In genomic region chr19:54204767-54205468, GRCh38 we compare ENCODE assay signal across 15 cellular contexts. TPM values are rescaled to one million over a fixed set of nuclear protein-coding genes. Genes with fewer than 3 reads are reported as not detected.
A peak's percentile ranks its signal among the peaks of the same experiment; 100 is the strongest.
DNase-seq lines count a peak whose midpoint lies in the region; ATAC-seq lines count a peak whose summit lies in the region.
"Had no signal": no experiment of that assay in that cellular context is flagged by ENCODE, and none has a peak within 500 bp of the region (broad histone marks: within the 10 kb centered on the region; RNA-seq: fewer than 3 reads in every experiment).

No MANE protein-coding gene starts in this region.

- H3K27me3 ChIP-seq in CD4-positive, alpha-beta memory T cell (ENCODE audit: insufficient read depth, low read length): no peaks in the 10 kb centered on the region
- H3K27me3 ChIP-seq in adipocyte (replicated peaks; ENCODE audit: control insufficient read depth, insufficient read depth, low read length): no peaks in the 10 kb centered on the region
- H3K27me3 ChIP-seq in naive thymus-derived CD4-positive, alpha-beta T cell (ENCODE audit: control insufficient read depth in 2 of 2, insufficient read depth in 2 of 2, low read length in 2 of 2): no peaks in the 10 kb centered on the region
- H3K27me3 ChIP-seq: uterus had no signal

- H3K27ac Mint-ChIP-seq in CD4-positive, alpha-beta memory T cell: peak overlapping the region in 6 of 7 donors; percentile 12 to 99 (median 79)
- peak overlapping the region in 2 of 9 donors; percentile 27 to 62 for H3K27ac Mint-ChIP-seq in naive thymus-derived CD4-positive, alpha-beta T cell

- CTCF ChIA-PET in CD4-positive, alpha-beta memory T cell (lab: Charles Lee; ENCODE audit: partially characterized antibody): interaction anchor here (1.7 to 10.4 kb wide), 3 partner anchors 15 to 61 kb away, joined by 3 to 56 read pairs (median 6); partner anchors contain the start of genes MBOAT7 and TSEN34
- CTCF ChIA-PET in naive thymus-derived CD4-positive, alpha-beta T cell (lab: Charles Lee): no interaction called here

- H3K9ac ChIP-seq in adipocyte (ENCODE audit: low read length): peak overlapping the region; percentile 90

- H3K9me3 ChIP-seq in CD4-positive, alpha-beta memory T cell (ENCODE audit: control insufficient read depth in 1 of 2, low read length in 2 of 2): no peaks in the 10 kb centered on the region
- H3K9me3 ChIP-seq in adipocyte (ENCODE audit: control insufficient read depth, low read length): no peaks in the 10 kb centered on the region
- H3K9me3 ChIP-seq in naive thymus-derived CD4-positive, alpha-beta T cell (ENCODE audit: control insufficient read depth in 2 of 3, low read length in 3 of 3): no peaks in the 10 kb centered on the region
- H3K9me3 ChIP-seq: uterus had no signal

- POLR2A ChIA-PET in CD4-positive, alpha-beta memory T cell (lab: Charles Lee; ENCODE audit: partially characterized antibody): interaction anchor here (0.6 to 9.8 kb wide), 3 partner anchors 10 to 67 kb away, joined by 3 to 256 read pairs (median 3); partner anchors contain the start of genes CNOT3, MBOAT7 and TSEN34
- POLR2A ChIA-PET in naive thymus-derived CD4-positive, alpha-beta T cell (lab: Charles Lee): interaction anchor here (0.9 to 1.7 kb wide), 4 partner anchors 9 to 90 kb away, joined by 3 to 8 read pairs (median 6); partner anchors contain the start of genes MBOAT7, PRPF31, TFPT and TSEN34

- H3K9me3 Mint-ChIP-seq in CD4-positive, alpha-beta memory T cell: peaks cover 0 to 4% (median 0%) of the 10 kb centered on the region in 8 donors
- H3K9me3 Mint-ChIP-seq in naive thymus-derived CD4-positive, alpha-beta T cell: no peaks in the 10 kb centered on the region

- peaks cover 52 to 97% (median 72%) of the 10 kb centered on the region in 4 donors for H3K4me1 Mint-ChIP-seq in CD4-positive, alpha-beta memory T cell
- peaks cover 41 to 97% (median 86%) of the 10 kb centered on the region in 7 donors for H3K4me1 Mint-ChIP-seq in naive thymus-derived CD4-positive, alpha-beta T cell

- no peak for ATAC-seq in naive thymus-derived CD4-positive, alpha-beta T cell
- no peak for ATAC-seq in left lobe of liver
- ATAC-seq in GM18502 (IDR thresholded peaks at IDR 0.05; ENCODE audit: poor library complexity, unreplicated experiment): no peak

- peaks cover 60 to 74% of the 10 kb centered on the region in 2 donors for H3K36me3 Mint-ChIP-seq in CD4-positive, alpha-beta memory T cell
- H3K36me3 Mint-ChIP-seq in naive thymus-derived CD4-positive, alpha-beta T cell: peaks cover 4 to 53% (median 27%) of the 10 kb centered on the region in 5 donors

- DNase-seq in CD4-positive, alpha-beta memory T cell: no peak
- DNase-seq in HT-29 (ENCODE audit: low spot score): peak; percentile 5
- DNase-seq in adipocyte (ENCODE audit: low read depth): no peak
- DNase-seq in naive thymus-derived CD4-positive, alpha-beta T cell: no peak
- DNase-seq in NCI-H510A treated with DMSO at 0.1 percent for 48 hours (lab: John Stamatoyannopoulos, UW): no peak
- DNase-seq in central memory CD4-positive, alpha-beta T cell: no peak
- DNase-seq in left lobe of liver (ENCODE audit: low spot score): no peak
- DNase-seq: activated CD8-positive, alpha-beta memory T cell treated with anti-CD3 and anti-CD28 coated beads for 24 hours; cortex of kidney; hippocampal formation; NCI-H1930; SHP77; uterus had no signal

- H3K27ac ChIP-seq in CD4-positive, alpha-beta memory T cell (ENCODE audit: low read depth, low read length): no peak overlapping the region
- H3K27ac ChIP-seq in naive thymus-derived CD4-positive, alpha-beta T cell (ENCODE audit: low read depth, low read length): no peak overlapping the region
- H3K27ac ChIP-seq: uterus had no signal

- H3K4me3 ChIP-seq in CD4-positive, alpha-beta memory T cell (ENCODE audit: low read length in 2 of 2): no peak overlapping the region
- peak overlapping the region; percentile 95 for H3K4me3 ChIP-seq in adipocyte (ENCODE audit: low read length)
- H3K4me3 ChIP-seq in naive thymus-derived CD4-positive, alpha-beta T cell (ENCODE audit: low read length): no peak overlapping the region
- H3K4me3 ChIP-seq: uterus had no signal

- intact Hi-C loops in CD4-positive, alpha-beta memory T cell (cut with micrococcal nuclease): loop anchor here (2.0 to 5.0 kb wide), 3 partner anchors 16 to 773 kb away; partner anchors contain the start of genes LENG8, MBOAT7 and ZNF761
- intact Hi-C loops in naive thymus-derived CD4-positive, alpha-beta T cell (cut with micrococcal nuclease): no loop called here

- peak overlapping the region in 5 of 8 donors; percentile 26 to 66 (median 48) for H3K4me3 Mint-ChIP-seq in CD4-positive, alpha-beta memory T cell
- H3K4me3 Mint-ChIP-seq in naive thymus-derived CD4-positive, alpha-beta T cell: peak overlapping the region in 8 of 10 donors; percentile 13 to 98 (median 42)

- H3K36me3 ChIP-seq in CD4-positive, alpha-beta memory T cell (ENCODE audit: insufficient read depth, low read length): peaks cover 66% of the 10 kb centered on the region
- peaks cover 68% of the 10 kb centered on the region for H3K36me3 ChIP-seq in adipocyte (ENCODE audit: control insufficient read depth, insufficient read depth, low read length, severe bottlenecking)
- peaks cover 18 to 65% (median 26%) of the 10 kb centered on the region in 3 experiments for H3K36me3 ChIP-seq in naive thymus-derived CD4-positive, alpha-beta T cell (ENCODE audit: control insufficient read depth in 2 of 3, insufficient read depth in 3 of 3, low read length in 3 of 3)
- H3K36me3 ChIP-seq: uterus had no signal

- peaks cover 89% of the 10 kb centered on the region for H3K4me1 ChIP-seq in CD4-positive, alpha-beta memory T cell (ENCODE audit: insufficient read depth, low read length)
- peaks cover 84% of the 10 kb centered on the region for H3K4me1 ChIP-seq in adipocyte (ENCODE audit: control insufficient read depth, insufficient read depth, low read length)
- H3K4me1 ChIP-seq in naive thymus-derived CD4-positive, alpha-beta T cell (ENCODE audit: control insufficient read depth in 2 of 2, insufficient read depth in 2 of 2, low read length in 2 of 2): peaks cover 62 to 68% of the 10 kb centered on the region in 2 donors

- no peaks in the 10 kb centered on the region for H3K27me3 Mint-ChIP-seq in CD4-positive, alpha-beta memory T cell
- peaks cover 0 to 4% (median 0%) of the 10 kb centered on the region in 5 donors for H3K27me3 Mint-ChIP-seq in naive thymus-derived CD4-positive, alpha-beta T cell

RNA-seq across cellular contexts. Expression of gene RPS9, which starts 4.3 kb away (rescaled TPM):
- total RNA-seq in CD4-positive, alpha-beta memory T cell: 1,000 to 10,000 TPM; 1,117 to 1,127 TPM
- 1,000 to 10,000 TPM in 1 of 2 donors, 100 to 1,000 TPM in 1; 924 to 1,042 TPM for polyA plus RNA-seq in CD4-positive, alpha-beta memory T cell
- total RNA-seq in HT-29 (2014; rRNA removed; shearing (Covaris generic)): 4,595 and 4,707 TPM in 2 replicates
- 1,000 to 10,000 TPM; 1,217 to 2,149 (median 1,306) TPM for total RNA-seq in naive thymus-derived CD4-positive, alpha-beta T cell
- 1,000 to 10,000 TPM; 1,192 to 1,308 TPM for polyA plus RNA-seq in naive thymus-derived CD4-positive, alpha-beta T cell
- 482 TPM for total RNA-seq in left lobe of liver

RNA-seq across cellular contexts. Expression of gene TSEN34, which starts 13.8 kb away (rescaled TPM):
- total RNA-seq in CD4-positive, alpha-beta memory T cell: 10 to 100 TPM; 23.2 to 25.8 TPM
- 10 to 100 TPM; 20.3 to 39.6 TPM for polyA plus RNA-seq in CD4-positive, alpha-beta memory T cell
- 234 and 255 TPM in 2 replicates for total RNA-seq in HT-29 (2014; rRNA removed; shearing (Covaris generic))
- total RNA-seq in naive thymus-derived CD4-positive, alpha-beta T cell: 10 to 100 TPM in 4 of 5 experiments, 1 to 10 TPM in 1; 9.5 to 24.2 (median 17.8) TPM
- 10 to 100 TPM; 29.5 to 48.7 TPM for polyA plus RNA-seq in naive thymus-derived CD4-positive, alpha-beta T cell
- total RNA-seq in left lobe of liver: 17.4 TPM

RNA-seq across cellular contexts. Expression of gene MBOAT7, which starts 15.5 kb away (rescaled TPM):
- total RNA-seq in CD4-positive, alpha-beta memory T cell: 10 to 100 TPM; 46.4 to 55.5 TPM
- 10 to 100 TPM; 16.0 to 28.7 TPM for polyA plus RNA-seq in CD4-positive, alpha-beta memory T cell
- 266 and 285 TPM in 2 replicates for total RNA-seq in HT-29 (2014; rRNA removed; shearing (Covaris generic))
- total RNA-seq in naive thymus-derived CD4-positive, alpha-beta T cell: 10 to 100 TPM; 25.8 to 79.4 (median 43.0) TPM
- polyA plus RNA-seq in naive thymus-derived CD4-positive, alpha-beta T cell: 10 to 100 TPM; 11.3 to 18.9 TPM
- 34.3 TPM for total RNA-seq in left lobe of liver

RNA-seq across cellular contexts. Expression of gene LILRB3, which starts 17.9 kb away (rescaled TPM):
- total RNA-seq in CD4-positive, alpha-beta memory T cell: 1 to 10 TPM; 8.8 to 9.1 TPM
- polyA plus RNA-seq in CD4-positive, alpha-beta memory T cell: 1 to 10 TPM in 1 of 2 donors, under 1 TPM in 1; 0.97 to 5.8 TPM
- not detected in 2 replicates for total RNA-seq in HT-29 (2014; rRNA removed; shearing (Covaris generic))
- 10 to 100 TPM in 1 of 5 experiments, 1 to 10 TPM in 4; 1.9 to 76.4 (median 2.1) TPM for total RNA-seq in naive thymus-derived CD4-positive, alpha-beta T cell
- under 1 TPM in 1 of 2 donors, not detected in 1; 0.40 TPM for polyA plus RNA-seq in naive thymus-derived CD4-positive, alpha-beta T cell
- total RNA-seq in left lobe of liver: 1.2 TPM
- polyA plus RNA-seq: neural cell had no signal

RNA-seq across cellular contexts. Expression of gene TMC4, which starts 32.0 kb away (rescaled TPM):
- 1 to 10 TPM in 1 of 2 experiments, under 1 TPM in 1; 0.61 to 1.1 TPM for total RNA-seq in CD4-positive, alpha-beta memory T cell
- polyA plus RNA-seq in CD4-positive, alpha-beta memory T cell: 1 to 10 TPM in 1 of 2 donors, under 1 TPM in 1; 0.71 to 3.3 TPM
- 22.5 and 45.3 TPM in 2 replicates for total RNA-seq in HT-29 (2014; rRNA removed; shearing (Covaris generic))
- 1 to 10 TPM in 3 of 5 experiments, not detected in 2; 1.0 to 5.9 (median 1.2) TPM for total RNA-seq in naive thymus-derived CD4-positive, alpha-beta T cell
- polyA plus RNA-seq in naive thymus-derived CD4-positive, alpha-beta T cell: under 1 TPM in 1 of 2 donors, not detected in 1; 0.20 TPM
- total RNA-seq in left lobe of liver: 1.9 TPM
